In genomic region chr1:151198254-151199127, GRCh38 we compare ENCODE assay signal across 8 cellular contexts. TPM values are rescaled to one million over a fixed set of nuclear protein-coding genes. Genes with fewer than 3 reads are reported as not detected.
DNase-seq lines count a peak whose midpoint lies in the region; ATAC-seq and TF ChIP-seq lines count a peak whose summit lies in the region.

TSS of gene PIP5K1A (plus strand) at chr1:151198552. CDS start at chr1:151198997, 445 bp downstream.

- peak within 1 kb of the TSS; percentile 93 for H3K27ac Mint-ChIP-seq in activated CD4-positive, alpha-beta T cell treated with anti-CD3 and anti-CD28 coated beads, Interleukin-2, amount 10 ng/mL, durations not matched to agents 7 days and 5 days

- POLR2A ChIA-PET in BJ (lab: Charles Lee): interaction anchor here (0.7 kb wide), 1 partner anchor 56 kb away, joined by 3 read pairs; the partner anchor contains the start of gene PSMD4
- POLR2A ChIA-PET in activated CD4-positive, alpha-beta T cell treated with anti-CD3 and anti-CD28 coated beads, Interleukin-2, amount 10 ng/mL, durations not matched to agents 7 days and 5 days (lab: Charles Lee): no interaction called here

- peaks cover 40% of the 10 kb centered on the region for H3K4me1 Mint-ChIP-seq in activated CD4-positive, alpha-beta T cell treated with anti-CD3 and anti-CD28 coated beads, Interleukin-2, amount 10 ng/mL, durations not matched to agents 7 days and 5 days

- ATAC-seq in GM19324 (IDR thresholded peaks at IDR 0.05; ENCODE audit: low FRiP score, unreplicated experiment) (peak; percentile 89), HG03469 (IDR thresholded peaks at IDR 0.05; ENCODE audit: unreplicated experiment) (peak; percentile 63), left colon (peak; percentile 72)

- peak; percentile 86 for DNase-seq in BJ (ENCODE audit: low read depth)
- peak; percentile 99 for DNase-seq in NCI-H69 (lab: John Stamatoyannopoulos, UW)
- DNase-seq in activated CD4-positive, alpha-beta T cell treated with anti-CD3 and anti-CD28 coated beads, Interleukin-2, amount 10 ng/mL, durations not matched to agents 7 days and 5 days: peak; percentile 100
- DNase-seq in cortex of kidney (lab: John Stamatoyannopoulos, UW): peak; percentile 40
- peak; percentile 99 for DNase-seq in left colon
- DNase-seq in stimulated activated CD4-positive, alpha-beta T cell treated with anti-CD3 and anti-CD28 coated beads, Interleukin-1b, Interleukin-23, amount 100 ng/mL, for 48 hours: peak; percentile 98

- peak within 1 kb of the TSS; percentile 97 for H3K4me3 ChIP-seq in BJ (ENCODE audit: low read depth, low read length)

- peaks cover 4% of the 10 kb centered on the region for H3K27me3 Mint-ChIP-seq in activated CD4-positive, alpha-beta T cell treated with anti-CD3 and anti-CD28 coated beads, Interleukin-2, amount 10 ng/mL, durations not matched to agents 7 days and 5 days

- H3K36me3 Mint-ChIP-seq in activated CD4-positive, alpha-beta T cell treated with anti-CD3 and anti-CD28 coated beads, Interleukin-2, amount 10 ng/mL, durations not matched to agents 7 days and 5 days (ENCODE audit: low read depth): peaks cover 26% of the 10 kb centered on the region

- H3K27me3 ChIP-seq in BJ (ENCODE audit: control insufficient read depth, insufficient read depth, low read length): no peaks in the 10 kb centered on the region

- H3K9me3 Mint-ChIP-seq in activated CD4-positive, alpha-beta T cell treated with anti-CD3 and anti-CD28 coated beads, Interleukin-2, amount 10 ng/mL, durations not matched to agents 7 days and 5 days: no peaks in the 10 kb centered on the region

- peak within 1 kb of the TSS; percentile 100 for H3K4me3 Mint-ChIP-seq in activated CD4-positive, alpha-beta T cell treated with anti-CD3 and anti-CD28 coated beads, Interleukin-2, amount 10 ng/mL, durations not matched to agents 7 days and 5 days

- TF ChIP-seq CTCF in BJ (IDR thresholded peaks at IDR 0.05; ENCODE audit: insufficient read depth, low read depth, low read length): no peak

- intact Hi-C loops in left colon (cut with DNase I, micrococcal nuclease): loop anchor here in 1 of 2 donors (5.0 kb wide), 1 partner anchor 54 kb away; the partner anchor contains the start of gene PSMD4

- H3K36me3 ChIP-seq in BJ (ENCODE audit: control insufficient read depth, insufficient read depth, low read length): peaks cover 7% of the 10 kb centered on the region

- CTCF ChIA-PET in BJ (lab: Yijun Ruan, JAX): interaction anchor here (1.0 kb wide), 3 partner anchors 99 to 146 kb away, joined by 3 to 4 read pairs (median 4); no protein-coding TSS in a partner anchor
- CTCF ChIA-PET in activated CD4-positive, alpha-beta T cell treated with anti-CD3 and anti-CD28 coated beads, Interleukin-2, amount 10 ng/mL, durations not matched to agents 7 days and 5 days (lab: Charles Lee): interaction anchor here (0.9 to 1.3 kb wide), 2 partner anchors 19 to 38 kb away, joined by 3 to 5 read pairs; no protein-coding TSS in a partner anchor

RNA-seq across cellular contexts. Expression of gene PIP5K1A, which starts in this region (rescaled TPM):
- 138 and 171 TPM in 2 replicates for polyA plus RNA-seq in BJ (2011; rRNA removed)
- 106 and 143 TPM in 2 replicates for polyA minus RNA-seq in BJ (2011; rRNA and poly(A)+ RNA removed)
- total RNA-seq in activated CD4-positive, alpha-beta T cell treated with anti-CD3 and anti-CD28 coated beads, Interleukin-2, amount 10 ng/mL, durations not matched to agents 7 days and 5 days: 10 to 100 TPM; 61.6 to 63.4 TPM
- 10 to 100 TPM; 36.2 to 49.3 TPM for total RNA-seq in left colon

Comparison
In these comparisons a context has a peak if more than half of its experiments do, and no peak if none do; other contexts are left out.
1. Peak in every context shown above with its lines: DNase-seq, ATAC-seq and H3K4me3 ChIP-seq.
2. DNase-seq: peak in every context shown above with its lines; median percentile 100 in activated CD4-positive, alpha-beta T cell treated with anti-CD3 and anti-CD28 coated beads, Interleukin-2, amount 10 ng/mL, durations not matched to agents 7 days and 5 days; 99 in NCI-H69; 99 in left colon; 98 in stimulated activated CD4-positive, alpha-beta T cell treated with anti-CD3 and anti-CD28 coated beads, Interleukin-1b, Interleukin-23, amount 100 ng/mL, for 48 hours; 86 in BJ; 40 in cortex of kidney.